ENCODE assay signal across 9 cellular contexts in the genomic region with DNA sequence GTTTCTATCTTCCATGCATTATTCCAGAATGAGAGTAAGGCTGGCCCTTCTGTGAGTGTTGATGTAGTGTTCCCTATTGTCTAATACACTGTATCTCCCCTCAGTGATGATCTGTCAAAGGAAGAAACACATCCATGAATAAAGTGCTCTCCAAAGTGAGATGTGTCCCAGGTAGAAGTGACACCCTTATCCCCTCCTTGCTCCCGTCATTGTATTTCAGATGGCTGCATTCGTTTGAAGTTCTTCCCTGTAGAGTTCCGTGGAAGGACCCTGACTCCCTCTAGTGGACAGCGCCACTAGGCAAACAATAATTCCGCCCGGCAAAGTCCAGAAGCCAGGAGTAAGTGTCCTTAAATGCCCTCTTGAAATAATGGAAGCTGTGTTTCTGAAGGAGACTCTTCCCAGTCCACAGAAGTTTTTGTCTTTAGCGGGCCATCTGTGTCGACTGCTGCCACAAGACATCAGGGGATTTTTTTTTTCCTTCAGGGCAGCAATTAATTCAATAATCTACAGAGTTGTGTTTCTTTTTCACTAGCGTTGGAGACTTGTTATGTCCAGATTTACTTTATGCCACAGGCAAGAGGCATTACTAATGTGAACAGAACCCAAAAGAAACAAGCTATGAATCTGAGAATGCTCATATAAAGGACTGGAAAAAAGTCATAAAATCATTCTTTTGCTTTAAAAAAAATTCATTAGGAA.
DNase-seq lines count a peak whose midpoint lies in the region; ATAC-seq and TF ChIP-seq lines count a peak whose summit lies in the region.
"Had no signal": no experiment of that assay in that cellular context is flagged by ENCODE, and none has a peak within 500 bp of the region (broad histone marks: within the 10 kb centered on the region; RNA-seq: fewer than 3 reads in every experiment).

No MANE protein-coding gene starts in this region.

- H3K9me3 Mint-ChIP-seq in activated naive CD8-positive, alpha-beta T cell treated with anti-CD3 and anti-CD28 coated beads for 36 hours = no peaks in the 10 kb centered on the region

- H3K4me1 Mint-ChIP-seq in activated naive CD8-positive, alpha-beta T cell treated with anti-CD3 and anti-CD28 coated beads for 36 hours = peaks cover 8% of the 10 kb centered on the region

- H3K4me1 ChIP-seq in cardiac muscle cell (ENCODE audit: low read depth) = peaks cover 38% of the 10 kb centered on the region

- no peaks in the 10 kb centered on the region for H3K36me3 Mint-ChIP-seq in activated naive CD8-positive, alpha-beta T cell treated with anti-CD3 and anti-CD28 coated beads for 36 hours

- H3K27ac ChIP-seq in cardiac muscle cell = no peak overlapping the region

- no peak overlapping the region for H3K4me3 Mint-ChIP-seq in activated naive CD8-positive, alpha-beta T cell treated with anti-CD3 and anti-CD28 coated beads for 36 hours

- no peak overlapping the region for H3K4me3 ChIP-seq in cardiac muscle cell
- H3K4me3 ChIP-seq: skin epidermis had no signal

- H3K27ac Mint-ChIP-seq in activated naive CD8-positive, alpha-beta T cell treated with anti-CD3 and anti-CD28 coated beads for 36 hours = no peak overlapping the region

- H3K27me3 Mint-ChIP-seq in activated naive CD8-positive, alpha-beta T cell treated with anti-CD3 and anti-CD28 coated beads for 36 hours = peaks cover 6% of the 10 kb centered on the region

- DNase-seq in NCI-H1105 (lab: John Stamatoyannopoulos, UW) = peak; percentile 52
- DNase-seq in activated naive CD8-positive, alpha-beta T cell treated with anti-CD3 and anti-CD28 coated beads for 36 hours = peak; percentile 50
- DNase-seq in cardiac muscle cell (ENCODE audit: low read depth in 1 of 2, low spot score in 1 of 2) = peak; percentile 91 to 93
- DNase-seq in pulmonary artery endothelial cell (ENCODE audit: low read depth, low spot score) = peak; percentile 47
- no peak for DNase-seq in cortex of kidney (lab: John Stamatoyannopoulos, UW)

- TF ChIP-seq CTCF in GM12872 (IDR thresholded peaks at IDR 0.05; ENCODE audit: insufficient read depth, low read depth, low read length) = peak; percentile 90
- TF ChIP-seq CTCF in cardiac muscle cell (IDR thresholded peaks at IDR 0.05; ENCODE audit: low read depth, low read length) = peak; percentile 93

- no peaks in the 10 kb centered on the region for H3K27me3 ChIP-seq in cardiac muscle cell

- ATAC-seq in HG02588 (IDR thresholded peaks at IDR 0.05; ENCODE audit: unreplicated experiment) (peak; percentile 80), SK-N-SH treated with all-trans-retinoic acid at 6 μM for 48 hours (peak; percentile 99)

- H3K36me3 ChIP-seq in cardiac muscle cell = no peaks in the 10 kb centered on the region

- no peaks in the 10 kb centered on the region for H3K9me3 ChIP-seq in cardiac muscle cell (ENCODE audit: low read depth)

TF ChIP-seq in SK-N-SH treated with all-trans-retinoic acid at 6 μM for 48 hours, 23 proteins besides CTCF, POLR2A, EP300 and RAD21:
- TF ChIP-seq CSDC2 (CRISPR knock-in tag; IDR thresholded peaks at IDR 0.05) (no peak), TCF4 (CRISPR knock-in tag; IDR thresholded peaks at IDR 0.05; ENCODE audit: borderline replicate concordance) (no peak), TOX (CRISPR knock-in tag; IDR thresholded peaks at IDR 0.05; ENCODE audit: borderline replicate concordance) (no peak), ZNF70 (CRISPR knock-in tag; IDR thresholded peaks at IDR 0.05) (no peak), ZNF8 (CRISPR knock-in tag; IDR thresholded peaks at IDR 0.05) (no peak), ZFP3 (CRISPR knock-in tag; IDR thresholded peaks at IDR 0.05) (no peak), ISL1 (CRISPR knock-in tag; IDR thresholded peaks at IDR 0.05) (peak; percentile 9; the same call in 1 of the 2 replicates), SNAI2 (CRISPR knock-in tag; IDR thresholded peaks at IDR 0.05) (0 out of 2 replicates have a peak, but pooled peaks have one; percentile 41), GLIS3 (CRISPR knock-in tag; IDR thresholded peaks at IDR 0.05) (no peak)
- TF ChIP-seq, protein P1, sequence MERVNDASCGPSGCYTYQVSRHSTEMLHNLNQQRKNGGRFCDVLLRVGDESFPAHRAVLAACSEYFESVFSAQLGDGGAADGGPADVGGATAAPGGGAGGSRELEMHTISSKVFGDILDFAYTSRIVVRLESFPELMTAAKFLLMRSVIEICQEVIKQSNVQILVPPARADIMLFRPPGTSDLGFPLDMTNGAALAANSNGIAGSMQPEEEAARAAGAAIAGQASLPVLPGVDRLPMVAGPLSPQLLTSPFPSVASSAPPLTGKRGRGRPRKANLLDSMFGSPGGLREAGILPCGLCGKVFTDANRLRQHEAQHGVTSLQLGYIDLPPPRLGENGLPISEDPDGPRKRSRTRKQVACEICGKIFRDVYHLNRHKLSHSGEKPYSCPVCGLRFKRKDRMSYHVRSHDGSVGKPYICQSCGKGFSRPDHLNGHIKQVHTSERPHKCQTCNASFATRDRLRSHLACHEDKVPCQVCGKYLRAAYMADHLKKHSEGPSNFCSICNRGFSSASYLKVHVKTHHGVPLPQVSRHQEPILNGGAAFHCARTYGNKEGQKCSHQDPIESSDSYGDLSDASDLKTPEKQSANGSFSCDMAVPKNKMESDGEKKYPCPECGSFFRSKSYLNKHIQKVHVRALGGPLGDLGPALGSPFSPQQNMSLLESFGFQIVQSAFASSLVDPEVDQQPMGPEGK (CRISPR knock-in tag; IDR thresholded peaks at IDR 0.05; ENCODE audit: borderline replicate concordance) = no peak
